Comparison of ENCODE assay signal across 1 cellular context in the genomic region with DNA sequence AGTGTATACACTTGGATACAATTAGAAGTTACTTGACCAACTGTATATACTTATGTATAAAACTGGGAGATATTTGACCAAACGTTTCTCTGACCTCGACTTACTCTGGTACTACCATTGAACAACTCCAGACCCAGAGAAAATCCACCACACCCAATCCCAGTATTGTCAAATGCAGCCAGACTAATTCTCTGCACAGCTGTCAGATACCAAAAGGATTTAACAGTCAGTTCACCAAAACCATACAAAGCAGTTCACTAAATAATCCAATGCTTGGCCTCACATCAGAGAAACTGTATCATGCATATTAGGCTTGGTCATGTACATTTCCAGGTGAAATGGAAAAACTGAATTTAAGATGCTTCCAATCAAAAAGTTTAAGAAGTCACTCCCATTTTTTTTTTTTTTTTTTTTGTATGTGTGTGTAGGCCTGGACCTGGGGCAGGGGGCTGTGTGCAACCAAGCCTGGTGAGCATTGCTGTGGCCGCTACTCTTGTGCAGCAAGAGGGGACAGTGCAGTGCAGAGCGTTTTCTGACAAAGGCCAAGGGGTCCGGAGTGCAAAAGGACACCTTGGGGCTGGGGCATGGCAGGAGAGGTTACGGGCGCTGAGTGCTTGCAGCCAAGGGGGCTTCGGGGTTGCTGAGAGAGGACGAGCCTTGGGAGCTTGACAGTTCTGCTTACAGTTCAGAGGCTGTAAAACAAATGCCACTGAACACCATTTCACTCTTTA.
TF ChIP-seq lines count a peak whose summit lies in the region.

No MANE protein-coding gene starts in this region.

TF ChIP-seq in endothelial cell of umbilical vein, 7 proteins besides CTCF, POLR2A, EP300 and RAD21:
- TF ChIP-seq FOS (IDR thresholded peaks at IDR 0.05; ENCODE audit: borderline replicate concordance, insufficient read depth, low read length) = no peak
